In the genomic region with DNA sequence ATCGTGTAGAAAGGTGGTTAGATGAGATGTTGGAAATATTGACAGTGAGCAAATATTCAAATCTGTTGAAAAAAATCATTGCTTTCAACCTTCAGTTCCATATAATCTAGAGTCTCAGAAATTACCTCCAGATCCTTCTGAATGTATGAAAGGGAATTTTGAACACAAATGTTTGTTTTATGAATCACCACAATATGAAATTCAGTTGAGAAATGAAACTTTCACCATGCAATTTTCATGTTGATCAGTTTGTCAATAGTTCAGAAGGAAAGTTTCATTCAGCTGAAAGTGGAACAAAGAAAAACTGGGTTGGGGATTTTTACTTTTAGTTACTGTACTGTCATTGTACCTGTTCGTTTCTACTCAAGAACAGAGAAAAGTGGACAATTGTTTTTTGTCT, we compare ENCODE assay signal across 1 cellular context.
TF ChIP-seq lines count a peak whose summit lies in the region.

No MANE protein-coding gene starts in this region.

TF ChIP-seq in GM12878, 131 proteins besides CTCF, POLR2A, EP300 and RAD21 (continued from another document):
- TF ChIP-seq, protein P1, sequence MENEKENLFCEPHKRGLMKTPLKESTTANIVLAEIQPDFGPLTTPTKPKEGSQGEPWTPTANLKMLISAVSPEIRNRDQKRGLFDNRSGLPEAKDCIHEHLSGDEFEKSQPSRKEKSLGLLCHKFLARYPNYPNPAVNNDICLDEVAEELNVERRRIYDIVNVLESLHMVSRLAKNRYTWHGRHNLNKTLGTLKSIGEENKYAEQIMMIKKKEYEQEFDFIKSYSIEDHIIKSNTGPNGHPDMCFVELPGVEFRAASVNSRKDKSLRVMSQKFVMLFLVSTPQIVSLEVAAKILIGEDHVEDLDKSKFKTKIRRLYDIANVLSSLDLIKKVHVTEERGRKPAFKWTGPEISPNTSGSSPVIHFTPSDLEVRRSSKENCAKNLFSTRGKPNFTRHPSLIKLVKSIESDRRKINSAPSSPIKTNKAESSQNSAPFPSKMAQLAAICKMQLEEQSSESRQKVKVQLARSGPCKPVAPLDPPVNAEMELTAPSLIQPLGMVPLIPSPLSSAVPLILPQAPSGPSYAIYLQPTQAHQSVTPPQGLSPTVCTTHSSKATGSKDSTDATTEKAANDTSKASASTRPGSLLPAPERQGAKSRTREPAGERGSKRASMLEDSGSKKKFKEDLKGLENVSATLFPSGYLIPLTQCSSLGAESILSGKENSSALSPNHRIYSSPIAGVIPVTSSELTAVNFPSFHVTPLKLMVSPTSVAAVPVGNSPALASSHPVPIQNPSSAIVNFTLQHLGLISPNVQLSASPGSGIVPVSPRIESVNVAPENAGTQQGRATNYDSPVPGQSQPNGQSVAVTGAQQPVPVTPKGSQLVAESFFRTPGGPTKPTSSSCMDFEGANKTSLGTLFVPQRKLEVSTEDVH (IDR thresholded peaks at IDR 0.05; ENCODE audit: low read depth, partially characterized antibody), result no peak
- TF ChIP-seq SUZ12 (IDR thresholded peaks at IDR 0.05; ENCODE audit: unreplicated experiment) (no peak), RAD51 (IDR thresholded peaks at IDR 0.05) (no peak), SIN3A (IDR thresholded peaks at IDR 0.05; ENCODE audit: low read depth, low read length) (no peak), MTA2 (IDR thresholded peaks at IDR 0.05; ENCODE audit: low read depth) (peak; percentile 55; the same call in 1 of the 2 replicates), ZNF217 (IDR thresholded peaks at IDR 0.05) (peak; percentile 61; the same call in 1 of the 2 replicates), TARDBP (IDR thresholded peaks at IDR 0.05; ENCODE audit: borderline replicate concordance) (no peak), FOS (IDR thresholded peaks at IDR 0.05; ENCODE audit: borderline replicate concordance, extremely low read depth, insufficient read length) (no peak), IKZF2 (IDR thresholded peaks at IDR 0.05) (peak; percentile 75 to 78; a peak in 2 of 4 replicates), DPF2 (IDR thresholded peaks at IDR 0.05) (no peak), BMI1 (IDR thresholded peaks at IDR 0.05; ENCODE audit: borderline replicate concordance) (no peak), CREB1 (IDR thresholded peaks at IDR 0.05; ENCODE audit: low read depth) (no peak)
- TF ChIP-seq, protein P2, sequence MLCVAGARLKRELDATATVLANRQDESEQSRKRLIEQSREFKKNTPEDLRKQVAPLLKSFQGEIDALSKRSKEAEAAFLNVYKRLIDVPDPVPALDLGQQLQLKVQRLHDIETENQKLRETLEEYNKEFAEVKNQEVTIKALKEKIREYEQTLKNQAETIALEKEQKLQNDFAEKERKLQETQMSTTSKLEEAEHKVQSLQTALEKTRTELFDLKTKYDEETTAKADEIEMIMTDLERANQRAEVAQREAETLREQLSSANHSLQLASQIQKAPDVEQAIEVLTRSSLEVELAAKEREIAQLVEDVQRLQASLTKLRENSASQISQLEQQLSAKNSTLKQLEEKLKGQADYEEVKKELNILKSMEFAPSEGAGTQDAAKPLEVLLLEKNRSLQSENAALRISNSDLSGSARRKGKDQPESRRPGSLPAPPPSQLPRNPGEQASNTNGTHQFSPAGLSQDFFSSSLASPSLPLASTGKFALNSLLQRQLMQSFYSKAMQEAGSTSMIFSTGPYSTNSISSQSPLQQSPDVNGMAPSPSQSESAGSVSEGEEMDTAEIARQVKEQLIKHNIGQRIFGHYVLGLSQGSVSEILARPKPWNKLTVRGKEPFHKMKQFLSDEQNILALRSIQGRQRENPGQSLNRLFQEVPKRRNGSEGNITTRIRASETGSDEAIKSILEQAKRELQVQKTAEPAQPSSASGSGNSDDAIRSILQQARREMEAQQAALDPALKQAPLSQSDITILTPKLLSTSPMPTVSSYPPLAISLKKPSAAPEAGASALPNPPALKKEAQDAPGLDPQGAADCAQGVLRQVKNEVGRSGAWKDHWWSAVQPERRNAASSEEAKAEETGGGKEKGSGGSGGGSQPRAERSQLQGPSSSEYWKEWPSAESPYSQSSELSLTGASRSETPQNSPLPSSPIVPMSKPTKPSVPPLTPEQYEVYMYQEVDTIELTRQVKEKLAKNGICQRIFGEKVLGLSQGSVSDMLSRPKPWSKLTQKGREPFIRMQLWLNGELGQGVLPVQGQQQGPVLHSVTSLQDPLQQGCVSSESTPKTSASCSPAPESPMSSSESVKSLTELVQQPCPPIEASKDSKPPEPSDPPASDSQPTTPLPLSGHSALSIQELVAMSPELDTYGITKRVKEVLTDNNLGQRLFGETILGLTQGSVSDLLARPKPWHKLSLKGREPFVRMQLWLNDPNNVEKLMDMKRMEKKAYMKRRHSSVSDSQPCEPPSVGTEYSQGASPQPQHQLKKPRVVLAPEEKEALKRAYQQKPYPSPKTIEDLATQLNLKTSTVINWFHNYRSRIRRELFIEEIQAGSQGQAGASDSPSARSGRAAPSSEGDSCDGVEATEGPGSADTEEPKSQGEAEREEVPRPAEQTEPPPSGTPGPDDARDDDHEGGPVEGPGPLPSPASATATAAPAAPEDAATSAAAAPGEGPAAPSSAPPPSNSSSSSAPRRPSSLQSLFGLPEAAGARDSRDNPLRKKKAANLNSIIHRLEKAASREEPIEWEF (IDR thresholded peaks at IDR 0.05; ENCODE audit: insufficient replicate concordance, low read depth, low read length), result peak; percentile 34
- TF ChIP-seq, protein P3, sequence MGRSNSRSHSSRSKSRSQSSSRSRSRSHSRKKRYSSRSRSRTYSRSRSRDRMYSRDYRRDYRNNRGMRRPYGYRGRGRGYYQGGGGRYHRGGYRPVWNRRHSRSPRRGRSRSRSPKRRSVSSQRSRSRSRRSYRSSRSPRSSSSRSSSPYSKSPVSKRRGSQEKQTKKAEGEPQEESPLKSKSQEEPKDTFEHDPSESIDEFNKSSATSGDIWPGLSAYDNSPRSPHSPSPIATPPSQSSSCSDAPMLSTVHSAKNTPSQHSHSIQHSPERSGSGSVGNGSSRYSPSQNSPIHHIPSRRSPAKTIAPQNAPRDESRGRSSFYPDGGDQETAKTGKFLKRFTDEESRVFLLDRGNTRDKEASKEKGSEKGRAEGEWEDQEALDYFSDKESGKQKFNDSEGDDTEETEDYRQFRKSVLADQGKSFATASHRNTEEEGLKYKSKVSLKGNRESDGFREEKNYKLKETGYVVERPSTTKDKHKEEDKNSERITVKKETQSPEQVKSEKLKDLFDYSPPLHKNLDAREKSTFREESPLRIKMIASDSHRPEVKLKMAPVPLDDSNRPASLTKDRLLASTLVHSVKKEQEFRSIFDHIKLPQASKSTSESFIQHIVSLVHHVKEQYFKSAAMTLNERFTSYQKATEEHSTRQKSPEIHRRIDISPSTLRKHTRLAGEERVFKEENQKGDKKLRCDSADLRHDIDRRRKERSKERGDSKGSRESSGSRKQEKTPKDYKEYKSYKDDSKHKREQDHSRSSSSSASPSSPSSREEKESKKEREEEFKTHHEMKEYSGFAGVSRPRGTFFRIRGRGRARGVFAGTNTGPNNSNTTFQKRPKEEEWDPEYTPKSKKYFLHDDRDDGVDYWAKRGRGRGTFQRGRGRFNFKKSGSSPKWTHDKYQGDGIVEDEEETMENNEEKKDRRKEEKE (IDR thresholded peaks at IDR 0.05), result no peak
- TF ChIP-seq, protein P4, sequence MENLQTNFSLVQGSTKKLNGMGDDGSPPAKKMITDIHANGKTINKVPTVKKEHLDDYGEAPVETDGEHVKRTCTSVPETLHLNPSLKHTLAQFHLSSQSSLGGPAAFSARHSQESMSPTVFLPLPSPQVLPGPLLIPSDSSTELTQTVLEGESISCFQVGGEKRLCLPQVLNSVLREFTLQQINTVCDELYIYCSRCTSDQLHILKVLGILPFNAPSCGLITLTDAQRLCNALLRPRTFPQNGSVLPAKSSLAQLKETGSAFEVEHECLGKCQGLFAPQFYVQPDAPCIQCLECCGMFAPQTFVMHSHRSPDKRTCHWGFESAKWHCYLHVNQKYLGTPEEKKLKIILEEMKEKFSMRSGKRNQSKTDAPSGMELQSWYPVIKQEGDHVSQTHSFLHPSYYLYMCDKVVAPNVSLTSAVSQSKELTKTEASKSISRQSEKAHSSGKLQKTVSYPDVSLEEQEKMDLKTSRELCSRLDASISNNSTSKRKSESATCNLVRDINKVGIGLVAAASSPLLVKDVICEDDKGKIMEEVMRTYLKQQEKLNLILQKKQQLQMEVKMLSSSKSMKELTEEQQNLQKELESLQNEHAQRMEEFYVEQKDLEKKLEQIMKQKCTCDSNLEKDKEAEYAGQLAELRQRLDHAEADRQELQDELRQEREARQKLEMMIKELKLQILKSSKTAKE (IDR thresholded peaks at IDR 0.05; ENCODE audit: low read depth, poor library complexity, severe bottlenecking), result no peak
- TF ChIP-seq, protein P5, sequence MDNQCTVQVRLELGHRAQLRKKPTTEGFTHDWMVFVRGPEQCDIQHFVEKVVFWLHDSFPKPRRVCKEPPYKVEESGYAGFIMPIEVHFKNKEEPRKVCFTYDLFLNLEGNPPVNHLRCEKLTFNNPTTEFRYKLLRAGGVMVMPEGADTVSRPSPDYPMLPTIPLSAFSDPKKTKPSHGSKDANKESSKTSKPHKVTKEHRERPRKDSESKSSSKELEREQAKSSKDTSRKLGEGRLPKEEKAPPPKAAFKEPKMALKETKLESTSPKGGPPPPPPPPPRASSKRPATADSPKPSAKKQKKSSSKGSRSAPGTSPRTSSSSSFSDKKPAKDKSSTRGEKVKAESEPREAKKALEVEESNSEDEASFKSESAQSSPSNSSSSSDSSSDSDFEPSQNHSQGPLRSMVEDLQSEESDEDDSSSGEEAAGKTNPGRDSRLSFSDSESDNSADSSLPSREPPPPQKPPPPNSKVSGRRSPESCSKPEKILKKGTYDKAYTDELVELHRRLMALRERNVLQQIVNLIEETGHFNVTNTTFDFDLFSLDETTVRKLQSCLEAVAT (IDR thresholded peaks at IDR 0.05), result no peak
- TF ChIP-seq, protein P6, sequence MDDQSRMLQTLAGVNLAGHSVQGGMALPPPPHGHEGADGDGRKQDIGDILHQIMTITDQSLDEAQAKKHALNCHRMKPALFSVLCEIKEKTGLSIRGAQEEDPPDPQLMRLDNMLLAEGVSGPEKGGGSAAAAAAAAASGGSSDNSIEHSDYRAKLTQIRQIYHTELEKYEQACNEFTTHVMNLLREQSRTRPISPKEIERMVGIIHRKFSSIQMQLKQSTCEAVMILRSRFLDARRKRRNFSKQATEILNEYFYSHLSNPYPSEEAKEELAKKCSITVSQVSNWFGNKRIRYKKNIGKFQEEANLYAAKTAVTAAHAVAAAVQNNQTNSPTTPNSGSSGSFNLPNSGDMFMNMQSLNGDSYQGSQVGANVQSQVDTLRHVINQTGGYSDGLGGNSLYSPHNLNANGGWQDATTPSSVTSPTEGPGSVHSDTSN (IDR thresholded peaks at IDR 0.05; ENCODE audit: insufficient replicate concordance, low read depth, low read length), result no peak
- TF ChIP-seq, protein P7, sequence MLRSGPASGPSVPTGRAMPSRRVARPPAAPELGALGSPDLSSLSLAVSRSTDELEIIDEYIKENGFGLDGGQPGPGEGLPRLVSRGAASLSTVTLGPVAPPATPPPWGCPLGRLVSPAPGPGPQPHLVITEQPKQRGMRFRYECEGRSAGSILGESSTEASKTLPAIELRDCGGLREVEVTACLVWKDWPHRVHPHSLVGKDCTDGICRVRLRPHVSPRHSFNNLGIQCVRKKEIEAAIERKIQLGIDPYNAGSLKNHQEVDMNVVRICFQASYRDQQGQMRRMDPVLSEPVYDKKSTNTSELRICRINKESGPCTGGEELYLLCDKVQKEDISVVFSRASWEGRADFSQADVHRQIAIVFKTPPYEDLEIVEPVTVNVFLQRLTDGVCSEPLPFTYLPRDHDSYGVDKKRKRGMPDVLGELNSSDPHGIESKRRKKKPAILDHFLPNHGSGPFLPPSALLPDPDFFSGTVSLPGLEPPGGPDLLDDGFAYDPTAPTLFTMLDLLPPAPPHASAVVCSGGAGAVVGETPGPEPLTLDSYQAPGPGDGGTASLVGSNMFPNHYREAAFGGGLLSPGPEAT (IDR thresholded peaks at IDR 0.05; ENCODE audit: low read depth), result peak; percentile 87
TF ChIP-seq in GM12878: peak in this region for 8.
